ENCODE assay signal across 14 cellular contexts in genomic region chr13:42275506-42275905, GRCh38. TPM values are rescaled to one million over a fixed set of nuclear protein-coding genes. Genes with fewer than 3 reads are reported as not detected.
DNase-seq lines count a peak whose midpoint lies in the region; ATAC-seq lines count a peak whose summit lies in the region.
"Had no signal": no experiment of that assay in that cellular context is flagged by ENCODE, and none has a peak within 500 bp of the region (broad histone marks: within the 10 kb centered on the region; RNA-seq: fewer than 3 reads in every experiment).

No MANE protein-coding gene starts in this region.

- no peaks in the 10 kb centered on the region for H3K36me3 Mint-ChIP-seq in CD4-positive, CD25-positive, alpha-beta regulatory T cell
- H3K36me3 Mint-ChIP-seq in dendritic cell treated with granulocyte-macrophage colony-stimulating factor and Interleukin-4, amounts not matched to agents 40 ng/mL and 50 ng/mL, for 4 days (ENCODE audit: low read depth), result peaks cover 22% of the 10 kb centered on the region

- peak overlapping the region; percentile 33; the same call in 1 of the 2 replicates for H3K4me2 ChIP-seq in BLaER1

- H4K20me1 ChIP-seq in BLaER1, result peaks cover 10% of the 10 kb centered on the region; the same call in 1 of the 2 replicates

- peak overlapping the region in 3 of 4 donors; percentile 76 to 82 (median 82) for H3K4me3 Mint-ChIP-seq in CD4-positive, CD25-positive, alpha-beta regulatory T cell
- peak overlapping the region; percentile 7 for H3K4me3 Mint-ChIP-seq in dendritic cell treated with granulocyte-macrophage colony-stimulating factor and Interleukin-4, amounts not matched to agents 40 ng/mL and 50 ng/mL, for 4 days

- H3K27me3 ChIP-seq in BLaER1, result no peaks in the 10 kb centered on the region
- no peaks in the 10 kb centered on the region for H3K27me3 ChIP-seq in CD4-positive, CD25-positive, alpha-beta regulatory T cell (ENCODE audit: control insufficient read depth, insufficient read depth, low read length)
- H3K27me3 ChIP-seq: esophagus squamous epithelium, left lung, SJSA1, thyroid gland had no signal

- DNase-seq in CD4-positive, CD25-positive, alpha-beta regulatory T cell, result peak in 2 of 3 donors; percentile 6 to 32
- DNase-seq in RPMI8226 (peak; percentile 37), NCI-H226 (no peak), NCI-H524 treated with DMSO at 0.1 percent for 48 hours (lab: John Stamatoyannopoulos, UW) (no peak)
- DNase-seq: COR-L47, esophagus squamous epithelium, IMR-90, left lung, NCI-H1105 treated with DMSO at 0.1 percent for 48 hours, thyroid gland had no signal

- H3K9me3 Mint-ChIP-seq in CD4-positive, CD25-positive, alpha-beta regulatory T cell, result no peaks in the 10 kb centered on the region
- H3K9me3 Mint-ChIP-seq in dendritic cell treated with granulocyte-macrophage colony-stimulating factor and Interleukin-4, amounts not matched to agents 40 ng/mL and 50 ng/mL, for 4 days, result no peaks in the 10 kb centered on the region

- intact Hi-C loops in dendritic cell treated with granulocyte-macrophage colony-stimulating factor and Interleukin-4, amounts not matched to agents 40 ng/mL and 50 ng/mL, for 4 days (cut with micrococcal nuclease), result loop anchor here (5.0 to 10.0 kb wide), 2 partner anchors 231 to 1602 kb away; partner anchors contain the start of genes CCDC122, DGKH and LACC1

- no peak overlapping the region for H3K27ac ChIP-seq in BLaER1
- peak overlapping the region; percentile 98 for H3K27ac ChIP-seq in CD4-positive, CD25-positive, alpha-beta regulatory T cell (ENCODE audit: insufficient read depth, low read length, poor library complexity, severe bottlenecking)
- H3K27ac ChIP-seq: esophagus squamous epithelium, left lung, SJSA1, thyroid gland had no signal

- no peak for ATAC-seq in CD4-positive, CD25-positive, alpha-beta regulatory T cell (ENCODE audit: low read depth in 2 of 2)
- no peak for ATAC-seq in GM21390 (IDR thresholded peaks at IDR 0.05; ENCODE audit: unreplicated experiment)
- ATAC-seq: left lung had no signal

- peaks cover 41% of the 10 kb centered on the region for H3K4me1 ChIP-seq in BLaER1
- H3K4me1 ChIP-seq in CD4-positive, CD25-positive, alpha-beta regulatory T cell (ENCODE audit: control insufficient read depth, insufficient read depth, low read length, poor library complexity, severe bottlenecking), result peaks cover 74% of the 10 kb centered on the region

- peak overlapping the region; percentile 79 to 97 (median 90) for H3K27ac Mint-ChIP-seq in CD4-positive, CD25-positive, alpha-beta regulatory T cell
- H3K27ac Mint-ChIP-seq in dendritic cell treated with granulocyte-macrophage colony-stimulating factor and Interleukin-4, amounts not matched to agents 40 ng/mL and 50 ng/mL, for 4 days, result peak overlapping the region; percentile 84

- no peak overlapping the region for H3K4me3 ChIP-seq in BLaER1
- peak overlapping the region; percentile 89 for H3K4me3 ChIP-seq in CD4-positive, CD25-positive, alpha-beta regulatory T cell (ENCODE audit: low read depth, low read length)
- H3K4me3 ChIP-seq: esophagus squamous epithelium, left lung, SJSA1, thyroid gland had no signal

- H3K9me3 ChIP-seq in BLaER1, result no peaks in the 10 kb centered on the region; the same call in 1 of the 2 replicates
- no peaks in the 10 kb centered on the region for H3K9me3 ChIP-seq in CD4-positive, CD25-positive, alpha-beta regulatory T cell (ENCODE audit: control insufficient read depth in 2 of 2, low read length in 2 of 2)
- H3K9me3 ChIP-seq: esophagus squamous epithelium, left lung, SJSA1, thyroid gland had no signal

- no peak overlapping the region for H3K9ac ChIP-seq in BLaER1

- H3K27me3 Mint-ChIP-seq in CD4-positive, CD25-positive, alpha-beta regulatory T cell, result no peaks in the 10 kb centered on the region
- H3K27me3 Mint-ChIP-seq in dendritic cell treated with granulocyte-macrophage colony-stimulating factor and Interleukin-4, amounts not matched to agents 40 ng/mL and 50 ng/mL, for 4 days, result no peaks in the 10 kb centered on the region

- H3K36me3 ChIP-seq in BLaER1, result peaks cover 13% of the 10 kb centered on the region
- no peaks in the 10 kb centered on the region for H3K36me3 ChIP-seq in CD4-positive, CD25-positive, alpha-beta regulatory T cell (ENCODE audit: control insufficient read depth, insufficient read depth, low read length)
- H3K36me3 ChIP-seq: esophagus squamous epithelium, left lung, thyroid gland had no signal

- H3K4me1 Mint-ChIP-seq in CD4-positive, CD25-positive, alpha-beta regulatory T cell, result peaks cover 30 to 47% (median 43%) of the 10 kb centered on the region in 4 donors
- H3K4me1 Mint-ChIP-seq in dendritic cell treated with granulocyte-macrophage colony-stimulating factor and Interleukin-4, amounts not matched to agents 40 ng/mL and 50 ng/mL, for 4 days (ENCODE audit: low read depth), result peaks cover 42% of the 10 kb centered on the region

RNA-seq across cellular contexts. Expression of gene AKAP11, which starts 3.6 kb away (rescaled TPM):
- total RNA-seq in CD4-positive, CD25-positive, alpha-beta regulatory T cell, result 41.4 TPM
- polyA plus RNA-seq in CD4-positive, CD25-positive, alpha-beta regulatory T cell, result 1 to 10 TPM; 3.6 to 5.8 (median 4.6) TPM

Comparison
In these comparisons a context has a peak if more than half of its experiments do, and no peak if none do; other contexts are left out.
1. DNase-seq: peak in CD4-positive, CD25-positive, alpha-beta regulatory T cell (2 of 3) and RPMI8226 (single experiment); none in NCI-H226 (single experiment) and NCI-H524 treated with DMSO at 0.1 percent for 48 hours (single experiment).